14 cellular contexts compared by ENCODE assay signal in genomic region chr2:239130786-239131325, GRCh38.
DNase-seq lines count a peak whose midpoint lies in the region; ATAC-seq and TF ChIP-seq lines count a peak whose summit lies in the region.
"Had no signal": no experiment of that assay in that cellular context is flagged by ENCODE, and none has a peak within 500 bp of the region (broad histone marks: within the 10 kb centered on the region; RNA-seq: fewer than 3 reads in every experiment).

No MANE protein-coding gene starts in this region.

- H3K18ac ChIP-seq in neuronal stem cell (ENCODE audit: low read length) = no peak overlapping the region

- H3K79me1 ChIP-seq in neuronal stem cell (ENCODE audit: low read depth, low read length) = peaks cover 2% of the 10 kb centered on the region

- H3K4me3 ChIP-seq in right atrium auricular region (no peak overlapping the region), dorsolateral prefrontal cortex (no peak overlapping the region), neuronal stem cell (ENCODE audit: low read length in 2 of 2) (no peak overlapping the region)
- H3K4me3 ChIP-seq: GM12878 had no signal

- no peak overlapping the region for H3K4ac ChIP-seq in neuronal stem cell (ENCODE audit: low read length)

- WGBS in neuronal stem cell (ENCODE audit: extremely low coverage in 2 of 2, insufficient read length in 2 of 2, insufficient replicate concordance in 1 of 2), 2 donors = no CpG with 5 or more reads among the region's 16 CpGs

- no peaks in the 10 kb centered on the region for H3K27me3 ChIP-seq in right atrium auricular region
- H3K27me3 ChIP-seq in dorsolateral prefrontal cortex = no peaks in the 10 kb centered on the region
- no peaks in the 10 kb centered on the region for H3K27me3 ChIP-seq in neuronal stem cell (ENCODE audit: control insufficient read depth in 3 of 3, insufficient read depth in 3 of 3, low read depth in 1 of 3, low read length in 3 of 3)

- TF ChIP-seq CTCF in right atrium auricular region (IDR thresholded peaks at IDR 0.05) = no peak
- no peak for TF ChIP-seq CTCF in dorsolateral prefrontal cortex (IDR thresholded peaks at IDR 0.05 in 54 of 56, conservative IDR thresholded peaks at IDR 0.05 in 2 of 56; ENCODE audit: low read depth in 1 of 56, partially characterized antibody in 56 of 56)
- TF ChIP-seq CTCF in GM13977 (IDR thresholded peaks at IDR 0.05; ENCODE audit: extremely low read depth, insufficient read depth, missing control alignments) = no peak

- H2BK12ac ChIP-seq in neuronal stem cell (ENCODE audit: low read length) = peak overlapping the region; percentile 5

- H3K27ac ChIP-seq in right atrium auricular region (no peak overlapping the region), dorsolateral prefrontal cortex (peak overlapping the region; percentile 72 to 98 (median 91)), neuronal stem cell (replicated peaks; ENCODE audit: low read length) (no peak overlapping the region)
- H3K27ac ChIP-seq: 22Rv1 had no signal

- no peak overlapping the region for H3K9ac ChIP-seq in neuronal stem cell (ENCODE audit: low read depth, low read length, poor library complexity)

- no peak overlapping the region for H2BK120ac ChIP-seq in neuronal stem cell (ENCODE audit: low read depth, low read length)

- H3K4me2 ChIP-seq in neuronal stem cell (ENCODE audit: insufficient read depth, low read length, poor library complexity, severe bottlenecking) = no peak overlapping the region

- ATAC-seq in Right ventricle myocardium superior (ENCODE audit: poor library complexity) = no peak
- ATAC-seq: GM12878 had no signal

- H3K23ac ChIP-seq in neuronal stem cell (ENCODE audit: low read depth, low read length, poor library complexity) = no peak overlapping the region

- H3K4me1 ChIP-seq in right atrium auricular region = peaks cover 0 to 16% of the 10 kb centered on the region in 2 donors
- H3K4me1 ChIP-seq in neuronal stem cell (ENCODE audit: control insufficient read depth in 2 of 2, insufficient read depth in 1 of 2, low read depth in 1 of 2, low read length in 2 of 2) = peaks cover 0 to 3% of the 10 kb centered on the region in 2 donors

- H3K9me3 ChIP-seq in right atrium auricular region = no peaks in the 10 kb centered on the region
- no peaks in the 10 kb centered on the region for H3K9me3 ChIP-seq in neuronal stem cell (replicated peaks in 1 of 2; ENCODE audit: control insufficient read depth in 2 of 2, insufficient read depth in 1 of 2, low read depth in 1 of 2, low read length in 2 of 2)

- H3K36me3 ChIP-seq in right atrium auricular region = peaks cover 60% of the 10 kb centered on the region
- peaks cover 30 to 75% of the 10 kb centered on the region in 2 donors for H3K36me3 ChIP-seq in neuronal stem cell (replicated peaks in 1 of 2; ENCODE audit: control insufficient read depth in 2 of 2, insufficient read depth in 2 of 2, low read length in 2 of 2)

- no peak overlapping the region for H3K14ac ChIP-seq in neuronal stem cell (ENCODE audit: low read length)

- intact Hi-C loops in Right ventricle myocardium superior (cut with DNase I) = no loop called here
- intact Hi-C loops in dorsolateral prefrontal cortex (cut with DNase I) = no loop called here

- peak overlapping the region; percentile 76 for H4K8ac ChIP-seq in neuronal stem cell (ENCODE audit: low read depth, low read length)

- H2AK5ac ChIP-seq in neuronal stem cell (ENCODE audit: low read depth, low read length) = no peak overlapping the region

- H2AFZ ChIP-seq in neuronal stem cell (ENCODE audit: low read length) = no peak overlapping the region

- DNase-seq in Right ventricle myocardium superior (peak; percentile 30), right atrium auricular region (ENCODE audit: low spot score) (no peak), dorsolateral prefrontal cortex (no peak), neuronal stem cell (ENCODE audit: low spot score) (no peak), T-helper 1 cell (no peak), GM19238 (ENCODE audit: insufficient read length, low spot score) (no peak), GM13977 (ENCODE audit: low spot score) (no peak)
- DNase-seq in activated CD4-positive, alpha-beta T cell treated with anti-CD3 and anti-CD28 coated beads, Interleukin-2, amount 50 U/mL, for 1 hour = no peak
- DNase-seq: DMS53, GF-D8, GOT3, H9 had no signal

- no peak overlapping the region for H2BK15ac ChIP-seq in neuronal stem cell (ENCODE audit: low read length)

- in situ Hi-C loops in GM13977 (cut with MboI; ENCODE audit: low pct_unique_long_range_greater_than_20kb, low sequenced_read_pairs, unreplicated experiment) = no loop called here

- no peak overlapping the region for H2BK5ac ChIP-seq in neuronal stem cell (ENCODE audit: low read length)

- H4K91ac ChIP-seq in neuronal stem cell (ENCODE audit: low read depth, low read length, poor library complexity) = no peak overlapping the region

Comparison
In these comparisons a context has a peak if more than half of its experiments do, and no peak if none do; other contexts are left out.
1. H3K27ac ChIP-seq: peak in dorsolateral prefrontal cortex (59 of 59); none in right atrium auricular region (0 of 2) and neuronal stem cell (single experiment).